Comparison of ENCODE assay signal across 1 cellular context in the genomic region with DNA sequence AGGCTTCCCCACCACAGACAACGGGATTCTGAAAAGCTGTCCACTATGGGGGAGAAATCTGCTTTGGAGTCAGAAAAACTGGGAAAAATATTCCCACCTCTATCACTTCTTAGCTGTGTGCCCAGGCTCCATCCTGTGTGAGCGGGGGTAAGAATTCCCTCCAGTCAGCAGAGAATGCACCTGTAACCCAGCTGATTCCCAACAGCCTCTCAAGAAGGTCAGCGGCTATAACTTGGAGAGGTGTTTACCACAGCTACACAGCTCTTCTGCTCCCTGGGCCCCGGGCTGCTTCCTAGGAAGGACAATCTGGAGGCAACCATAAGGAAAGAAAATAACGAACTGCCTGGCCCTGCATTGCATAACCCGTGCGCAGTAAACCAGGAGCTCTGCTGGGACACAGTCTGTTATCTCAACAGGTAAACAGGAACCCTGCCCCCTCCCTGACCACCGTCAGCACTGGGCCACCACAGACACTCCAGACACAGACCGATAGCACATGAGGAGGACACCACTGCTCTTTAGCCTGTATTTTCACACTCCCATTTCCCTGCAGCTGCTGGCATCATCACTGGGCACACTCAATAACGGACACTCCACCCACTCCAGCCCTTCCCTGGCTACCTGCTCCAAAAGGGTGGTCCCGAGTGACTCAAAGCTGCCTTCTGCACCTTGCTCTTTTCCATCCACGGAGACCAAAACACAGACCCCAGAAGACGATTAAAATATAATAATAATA.
TF ChIP-seq lines count a peak whose summit lies in the region.

No MANE protein-coding gene starts in this region.

TF ChIP-seq in HepG2, 621 proteins besides CTCF, POLR2A, EP300 and RAD21 (continued from another document and continues in another):
- TF ChIP-seq, protein P1, sequence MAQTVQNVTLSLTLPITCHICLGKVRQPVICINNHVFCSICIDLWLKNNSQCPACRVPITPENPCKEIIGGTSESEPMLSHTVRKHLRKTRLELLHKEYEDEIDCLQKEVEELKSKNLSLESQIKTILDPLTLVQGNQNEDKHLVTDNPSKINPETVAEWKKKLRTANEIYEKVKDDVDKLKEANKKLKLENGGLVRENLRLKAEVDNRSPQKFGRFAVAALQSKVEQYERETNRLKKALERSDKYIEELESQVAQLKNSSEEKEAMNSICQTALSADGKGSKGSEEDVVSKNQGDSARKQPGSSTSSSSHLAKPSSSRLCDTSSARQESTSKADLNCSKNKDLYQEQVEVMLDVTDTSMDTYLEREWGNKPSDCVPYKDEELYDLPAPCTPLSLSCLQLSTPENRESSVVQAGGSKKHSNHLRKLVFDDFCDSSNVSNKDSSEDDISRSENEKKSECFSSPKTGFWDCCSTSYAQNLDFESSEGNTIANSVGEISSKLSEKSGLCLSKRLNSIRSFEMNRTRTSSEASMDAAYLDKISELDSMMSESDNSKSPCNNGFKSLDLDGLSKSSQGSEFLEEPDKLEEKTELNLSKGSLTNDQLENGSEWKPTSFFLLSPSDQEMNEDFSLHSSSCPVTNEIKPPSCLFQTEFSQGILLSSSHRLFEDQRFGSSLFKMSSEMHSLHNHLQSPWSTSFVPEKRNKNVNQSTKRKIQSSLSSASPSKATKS (CRISPR knock-in tag; IDR thresholded peaks at IDR 0.05): no peak; the same call in 1 of the 2 replicates
- no peak for TF ChIP-seq ZNF83 (CRISPR knock-in tag; IDR thresholded peaks at IDR 0.05; ENCODE audit: borderline replicate concordance)
- TF ChIP-seq ZFP1 (CRISPR knock-in tag; IDR thresholded peaks at IDR 0.05): peak; percentile 70; the same call in 1 of the 2 replicates
- TF ChIP-seq, protein P2, sequence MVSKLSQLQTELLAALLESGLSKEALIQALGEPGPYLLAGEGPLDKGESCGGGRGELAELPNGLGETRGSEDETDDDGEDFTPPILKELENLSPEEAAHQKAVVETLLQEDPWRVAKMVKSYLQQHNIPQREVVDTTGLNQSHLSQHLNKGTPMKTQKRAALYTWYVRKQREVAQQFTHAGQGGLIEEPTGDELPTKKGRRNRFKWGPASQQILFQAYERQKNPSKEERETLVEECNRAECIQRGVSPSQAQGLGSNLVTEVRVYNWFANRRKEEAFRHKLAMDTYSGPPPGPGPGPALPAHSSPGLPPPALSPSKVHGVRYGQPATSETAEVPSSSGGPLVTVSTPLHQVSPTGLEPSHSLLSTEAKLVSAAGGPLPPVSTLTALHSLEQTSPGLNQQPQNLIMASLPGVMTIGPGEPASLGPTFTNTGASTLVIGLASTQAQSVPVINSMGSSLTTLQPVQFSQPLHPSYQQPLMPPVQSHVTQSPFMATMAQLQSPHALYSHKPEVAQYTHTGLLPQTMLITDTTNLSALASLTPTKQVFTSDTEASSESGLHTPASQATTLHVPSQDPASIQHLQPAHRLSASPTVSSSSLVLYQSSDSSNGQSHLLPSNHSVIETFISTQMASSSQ (IDR thresholded peaks at IDR 0.05; ENCODE audit: low read depth): peak; percentile 13; the same call in 1 of the 2 replicates
- TF ChIP-seq, protein P2 (CRISPR knock-in tag; IDR thresholded peaks at IDR 0.05; ENCODE audit: borderline replicate concordance): peak; percentile 59; the same call in 1 of the 2 replicates
- TF ChIP-seq DNMT1 (CRISPR knock-in tag; IDR thresholded peaks at IDR 0.05): peak; percentile 77; the same call in 1 of the 2 replicates
- TF ChIP-seq MZF1 (CRISPR knock-in tag; IDR thresholded peaks at IDR 0.05; ENCODE audit: borderline replicate concordance): no peak
- TF ChIP-seq ATF7-NPFF (CRISPR knock-in tag; IDR thresholded peaks at IDR 0.05; ENCODE audit: low read depth): peak; percentile 68; the same call in 1 of the 2 replicates
- TF ChIP-seq ZNF225 (CRISPR knock-in tag; IDR thresholded peaks at IDR 0.05): no peak
- TF ChIP-seq, protein P3, sequence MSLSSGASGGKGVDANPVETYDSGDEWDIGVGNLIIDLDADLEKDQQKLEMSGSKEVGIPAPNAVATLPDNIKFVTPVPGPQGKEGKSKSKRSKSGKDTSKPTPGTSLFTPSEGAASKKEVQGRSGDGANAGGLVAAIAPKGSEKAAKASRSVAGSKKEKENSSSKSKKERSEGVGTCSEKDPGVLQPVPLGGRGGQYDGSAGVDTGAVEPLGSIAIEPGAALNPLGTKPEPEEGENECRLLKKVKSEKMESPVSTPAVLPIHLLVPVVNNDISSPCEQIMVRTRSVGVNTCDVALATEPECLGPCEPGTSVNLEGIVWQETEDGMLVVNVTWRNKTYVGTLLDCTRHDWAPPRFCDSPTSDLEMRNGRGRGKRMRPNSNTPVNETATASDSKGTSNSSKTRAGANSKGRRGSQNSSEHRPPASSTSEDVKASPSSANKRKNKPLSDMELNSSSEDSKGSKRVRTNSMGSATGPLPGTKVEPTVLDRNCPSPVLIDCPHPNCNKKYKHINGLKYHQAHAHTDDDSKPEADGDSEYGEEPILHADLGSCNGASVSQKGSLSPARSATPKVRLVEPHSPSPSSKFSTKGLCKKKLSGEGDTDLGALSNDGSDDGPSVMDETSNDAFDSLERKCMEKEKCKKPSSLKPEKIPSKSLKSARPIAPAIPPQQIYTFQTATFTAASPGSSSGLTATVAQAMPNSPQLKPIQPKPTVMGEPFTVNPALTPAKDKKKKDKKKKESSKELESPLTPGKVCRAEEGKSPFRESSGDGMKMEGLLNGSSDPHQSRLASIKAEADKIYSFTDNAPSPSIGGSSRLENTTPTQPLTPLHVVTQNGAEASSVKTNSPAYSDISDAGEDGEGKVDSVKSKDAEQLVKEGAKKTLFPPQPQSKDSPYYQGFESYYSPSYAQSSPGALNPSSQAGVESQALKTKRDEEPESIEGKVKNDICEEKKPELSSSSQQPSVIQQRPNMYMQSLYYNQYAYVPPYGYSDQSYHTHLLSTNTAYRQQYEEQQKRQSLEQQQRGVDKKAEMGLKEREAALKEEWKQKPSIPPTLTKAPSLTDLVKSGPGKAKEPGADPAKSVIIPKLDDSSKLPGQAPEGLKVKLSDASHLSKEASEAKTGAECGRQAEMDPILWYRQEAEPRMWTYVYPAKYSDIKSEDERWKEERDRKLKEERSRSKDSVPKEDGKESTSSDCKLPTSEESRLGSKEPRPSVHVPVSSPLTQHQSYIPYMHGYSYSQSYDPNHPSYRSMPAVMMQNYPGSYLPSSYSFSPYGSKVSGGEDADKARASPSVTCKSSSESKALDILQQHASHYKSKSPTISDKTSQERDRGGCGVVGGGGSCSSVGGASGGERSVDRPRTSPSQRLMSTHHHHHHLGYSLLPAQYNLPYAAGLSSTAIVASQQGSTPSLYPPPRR (CRISPR knock-in tag; IDR thresholded peaks at IDR 0.05; ENCODE audit: borderline replicate concordance): peak; percentile 87; the same call in 1 of the 2 replicates
- no peak; the same call in 1 of the 2 replicates for TF ChIP-seq JDP2 (CRISPR knock-in tag; IDR thresholded peaks at IDR 0.05; ENCODE audit: borderline replicate concordance)
- TF ChIP-seq MXD4 (CRISPR knock-in tag; IDR thresholded peaks at IDR 0.05): peak; percentile 81
- no peak for TF ChIP-seq RCOR2 (CRISPR knock-in tag; IDR thresholded peaks at IDR 0.05)
- TF ChIP-seq ZNF616 (CRISPR knock-in tag; IDR thresholded peaks at IDR 0.05; ENCODE audit: low read depth): no peak; the same call in 1 of the 2 replicates
- TF ChIP-seq, protein P4, sequence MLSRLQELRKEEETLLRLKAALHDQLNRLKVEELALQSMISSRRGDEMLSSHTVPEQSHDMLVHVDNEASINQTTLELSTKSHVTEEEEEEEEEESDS (CRISPR knock-in tag; IDR thresholded peaks at IDR 0.05; ENCODE audit: borderline replicate concordance): no peak
- no peak for TF ChIP-seq SRF (IDR thresholded peaks at IDR 0.05; ENCODE audit: low read depth, low read length)
- TF ChIP-seq ZNF772 (CRISPR knock-in tag; IDR thresholded peaks at IDR 0.05): peak; percentile 85
- TF ChIP-seq, protein P5, sequence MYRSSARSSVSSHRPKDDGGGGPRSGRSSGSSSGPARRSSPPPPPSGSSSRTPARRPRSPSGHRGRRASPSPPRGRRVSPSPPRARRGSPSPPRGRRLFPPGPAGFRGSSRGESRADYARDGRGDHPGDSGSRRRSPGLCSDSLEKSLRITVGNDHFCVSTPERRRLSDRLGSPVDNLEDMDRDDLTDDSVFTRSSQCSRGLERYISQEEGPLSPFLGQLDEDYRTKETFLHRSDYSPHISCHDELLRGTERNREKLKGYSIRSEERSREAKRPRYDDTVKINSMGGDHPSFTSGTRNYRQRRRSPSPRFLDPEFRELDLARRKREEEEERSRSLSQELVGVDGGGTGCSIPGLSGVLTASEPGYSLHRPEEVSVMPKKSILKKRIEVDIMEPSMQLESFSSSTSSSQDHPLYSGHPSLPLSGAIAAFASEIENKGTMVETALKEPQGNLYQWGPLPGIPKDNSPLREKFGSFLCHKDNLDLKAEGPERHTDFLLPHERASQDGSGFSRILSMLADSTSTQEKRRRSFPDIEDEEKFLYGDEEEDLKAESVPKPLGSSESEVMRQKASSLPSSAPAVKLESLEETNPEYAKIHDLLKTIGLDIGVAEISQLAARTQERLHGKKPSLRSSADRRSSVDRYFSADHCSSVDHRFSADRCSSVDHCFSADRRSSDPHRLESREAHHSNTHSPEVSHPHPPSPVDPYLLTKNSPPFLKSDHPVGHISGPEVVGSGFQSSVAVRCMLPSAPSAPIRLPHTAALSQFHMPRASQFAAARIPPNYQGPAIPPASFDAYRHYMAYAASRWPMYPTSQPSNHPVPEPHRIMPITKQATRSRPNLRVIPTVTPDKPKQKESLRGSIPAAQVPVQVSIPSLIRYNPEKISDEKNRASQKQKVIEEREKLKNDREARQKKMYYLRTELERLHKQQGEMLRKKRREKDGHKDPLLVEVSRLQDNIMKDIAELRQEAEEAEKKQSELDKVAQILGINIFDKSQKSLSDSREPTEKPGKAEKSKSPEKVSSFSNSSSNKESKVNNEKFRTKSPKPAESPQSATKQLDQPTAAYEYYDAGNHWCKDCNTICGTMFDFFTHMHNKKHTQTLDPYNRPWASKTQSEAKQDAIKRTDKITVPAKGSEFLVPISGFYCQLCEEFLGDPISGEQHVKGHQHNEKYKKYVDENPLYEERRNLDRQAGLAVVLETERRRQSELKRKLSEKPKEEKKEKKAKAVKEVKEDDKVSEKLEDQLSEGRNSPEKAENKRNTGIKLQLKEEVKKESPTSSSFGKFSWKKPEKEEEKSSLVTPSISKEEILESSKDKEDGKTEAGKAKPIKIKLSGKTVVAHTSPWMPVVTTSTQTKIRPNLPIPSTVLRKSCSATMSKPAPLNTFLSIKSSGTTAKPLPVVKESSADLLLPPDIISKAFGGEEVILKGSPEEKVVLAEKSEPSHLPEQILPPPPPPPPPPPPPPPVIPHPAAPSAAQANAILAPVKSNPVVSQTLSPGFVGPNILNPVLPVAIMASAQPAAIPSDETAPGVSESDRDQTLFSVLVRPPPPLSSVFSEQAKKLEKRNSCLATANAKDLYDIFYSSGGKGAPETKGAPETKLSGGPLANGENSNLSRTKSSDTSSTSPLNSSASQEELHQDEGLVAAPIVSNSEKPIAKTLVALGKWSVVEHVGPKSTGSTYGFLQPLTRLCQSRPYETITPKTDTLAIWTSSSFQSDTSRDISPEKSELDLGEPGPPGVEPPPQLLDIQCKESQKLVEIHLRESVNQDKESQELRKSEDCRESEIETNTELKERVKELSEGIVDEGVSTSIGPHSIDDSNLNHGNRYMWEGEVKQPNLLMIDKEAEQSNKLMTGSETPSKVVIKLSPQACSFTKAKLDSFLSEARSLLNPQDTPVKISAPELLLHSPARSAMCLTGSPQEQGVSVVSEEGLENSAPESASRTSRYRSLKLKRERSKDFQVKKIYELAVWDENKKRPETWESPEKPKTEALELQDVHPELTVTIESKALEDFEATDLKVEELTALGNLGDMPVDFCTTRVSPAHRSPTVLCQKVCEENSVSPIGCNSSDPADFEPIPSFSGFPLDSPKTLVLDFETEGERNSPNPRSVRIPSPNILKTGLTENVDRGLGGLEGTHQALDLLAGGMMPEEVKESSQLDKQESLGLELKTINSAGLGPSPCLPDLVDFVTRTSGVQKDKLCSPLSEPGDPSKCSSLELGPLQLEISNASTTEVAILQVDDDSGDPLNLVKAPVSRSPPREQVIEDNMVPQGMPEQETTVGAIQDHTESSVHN (CRISPR knock-in tag; IDR thresholded peaks at IDR 0.05): peak; percentile 55; the same call in 1 of the 2 replicates
- no peak for TF ChIP-seq ZNF496 (CRISPR knock-in tag; IDR thresholded peaks at IDR 0.05; ENCODE audit: insufficient replicate concordance)
- no peak for TF ChIP-seq ZNF251 (CRISPR knock-in tag; IDR thresholded peaks at IDR 0.05)
- no peak for TF ChIP-seq SYNCRIP (IDR thresholded peaks at IDR 0.05; ENCODE audit: insufficient read depth, low read depth, low read length)
- 0 out of 2 replicates have a peak, but pooled peaks have one; percentile 57 for TF ChIP-seq NKX3-1 (CRISPR knock-in tag; IDR thresholded peaks at IDR 0.05)
- peak; percentile 98 for TF ChIP-seq ZNF331 (CRISPR knock-in tag; IDR thresholded peaks at IDR 0.05)
- TF ChIP-seq HNRNPLL (IDR thresholded peaks at IDR 0.05; ENCODE audit: low read depth, low read length, poor library complexity, severe bottlenecking): no peak
- TF ChIP-seq, protein P6, sequence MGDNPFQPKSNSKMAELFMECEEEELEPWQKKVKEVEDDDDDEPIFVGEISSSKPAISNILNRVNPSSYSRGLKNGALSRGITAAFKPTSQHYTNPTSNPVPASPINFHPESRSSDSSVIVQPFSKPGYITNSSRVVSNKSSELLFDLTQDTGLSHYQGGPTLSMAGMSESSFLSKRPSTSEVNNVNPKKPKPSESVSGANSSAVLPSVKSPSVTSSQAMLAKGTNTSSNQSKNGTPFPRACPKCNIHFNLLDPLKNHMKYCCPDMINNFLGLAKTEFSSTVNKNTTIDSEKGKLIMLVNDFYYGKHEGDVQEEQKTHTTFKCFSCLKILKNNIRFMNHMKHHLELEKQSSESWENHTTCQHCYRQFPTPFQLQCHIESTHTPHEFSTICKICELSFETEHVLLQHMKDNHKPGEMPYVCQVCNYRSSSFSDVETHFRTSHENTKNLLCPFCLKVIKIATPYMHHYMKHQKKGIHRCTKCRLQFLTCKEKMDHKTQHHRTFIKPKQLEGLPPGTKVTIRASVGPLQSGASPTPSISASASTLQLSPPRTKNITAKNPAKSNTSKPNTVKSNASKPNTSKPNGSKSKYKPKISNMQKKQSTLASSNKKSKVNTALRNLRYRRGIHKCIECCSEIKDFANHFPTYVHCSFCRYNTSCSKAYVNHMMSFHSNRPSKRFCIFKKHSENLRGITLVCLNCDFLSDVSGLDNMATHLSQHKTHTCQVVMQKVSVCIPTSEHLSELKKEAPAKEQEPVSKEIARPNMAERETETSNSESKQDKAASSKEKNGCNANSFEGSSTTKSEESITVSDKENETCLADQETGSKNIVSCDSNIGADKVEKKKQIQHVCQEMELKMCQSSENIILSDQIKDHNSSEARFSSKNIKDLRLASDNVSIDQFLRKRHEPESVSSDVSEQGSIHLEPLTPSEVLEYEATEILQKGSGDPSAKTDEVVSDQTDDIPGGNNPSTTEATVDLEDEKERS (CRISPR knock-in tag; IDR thresholded peaks at IDR 0.05): 0 out of 2 replicates have a peak, but pooled peaks have one; percentile 29
